1 cellular context compared by ENCODE assay signal in the genomic region with DNA sequence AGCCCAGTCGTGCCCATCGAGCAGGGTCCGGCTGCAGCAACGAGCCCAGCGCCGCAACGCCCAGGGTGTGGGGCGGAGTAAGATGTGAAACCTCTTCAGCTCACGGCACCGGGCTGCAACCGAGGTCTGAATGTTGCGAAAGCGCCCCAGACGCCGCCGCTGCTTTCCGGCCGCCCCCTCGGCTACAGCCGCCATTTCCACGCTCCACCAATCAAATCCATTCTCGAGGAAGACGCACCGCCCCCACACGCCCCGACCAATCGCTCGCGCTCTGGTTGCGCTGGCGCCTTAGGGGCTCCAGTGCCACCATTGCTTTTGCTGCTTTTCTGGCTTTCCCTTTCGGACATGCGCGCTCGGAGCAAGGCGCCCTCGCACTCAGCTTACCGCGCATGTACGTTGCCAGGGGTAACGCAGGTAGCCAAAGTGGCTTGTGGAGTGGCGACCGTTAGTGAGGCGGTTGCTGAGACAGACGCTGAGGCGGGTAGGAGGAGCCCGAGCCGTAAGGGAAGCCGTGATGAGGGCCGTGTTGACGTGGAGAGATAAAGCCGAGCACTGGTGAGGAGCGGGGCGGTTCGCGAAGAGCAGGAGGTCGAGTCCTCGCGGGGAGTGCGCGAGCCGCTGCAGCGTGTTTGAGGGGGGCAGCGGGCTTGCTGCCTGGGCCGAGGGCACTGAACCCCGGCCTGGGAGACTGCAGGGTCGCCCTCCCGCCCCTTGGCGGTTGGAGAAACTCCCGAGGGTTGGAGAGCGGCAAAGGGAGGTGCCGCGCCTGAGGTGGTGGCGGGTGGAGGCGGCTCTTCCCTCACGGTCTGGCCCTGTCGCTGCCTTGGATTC.
A peak's percentile ranks its signal among the peaks of the same experiment; 100 is the strongest.
TF ChIP-seq lines count a peak whose summit lies in the region.

A gene with protein sequence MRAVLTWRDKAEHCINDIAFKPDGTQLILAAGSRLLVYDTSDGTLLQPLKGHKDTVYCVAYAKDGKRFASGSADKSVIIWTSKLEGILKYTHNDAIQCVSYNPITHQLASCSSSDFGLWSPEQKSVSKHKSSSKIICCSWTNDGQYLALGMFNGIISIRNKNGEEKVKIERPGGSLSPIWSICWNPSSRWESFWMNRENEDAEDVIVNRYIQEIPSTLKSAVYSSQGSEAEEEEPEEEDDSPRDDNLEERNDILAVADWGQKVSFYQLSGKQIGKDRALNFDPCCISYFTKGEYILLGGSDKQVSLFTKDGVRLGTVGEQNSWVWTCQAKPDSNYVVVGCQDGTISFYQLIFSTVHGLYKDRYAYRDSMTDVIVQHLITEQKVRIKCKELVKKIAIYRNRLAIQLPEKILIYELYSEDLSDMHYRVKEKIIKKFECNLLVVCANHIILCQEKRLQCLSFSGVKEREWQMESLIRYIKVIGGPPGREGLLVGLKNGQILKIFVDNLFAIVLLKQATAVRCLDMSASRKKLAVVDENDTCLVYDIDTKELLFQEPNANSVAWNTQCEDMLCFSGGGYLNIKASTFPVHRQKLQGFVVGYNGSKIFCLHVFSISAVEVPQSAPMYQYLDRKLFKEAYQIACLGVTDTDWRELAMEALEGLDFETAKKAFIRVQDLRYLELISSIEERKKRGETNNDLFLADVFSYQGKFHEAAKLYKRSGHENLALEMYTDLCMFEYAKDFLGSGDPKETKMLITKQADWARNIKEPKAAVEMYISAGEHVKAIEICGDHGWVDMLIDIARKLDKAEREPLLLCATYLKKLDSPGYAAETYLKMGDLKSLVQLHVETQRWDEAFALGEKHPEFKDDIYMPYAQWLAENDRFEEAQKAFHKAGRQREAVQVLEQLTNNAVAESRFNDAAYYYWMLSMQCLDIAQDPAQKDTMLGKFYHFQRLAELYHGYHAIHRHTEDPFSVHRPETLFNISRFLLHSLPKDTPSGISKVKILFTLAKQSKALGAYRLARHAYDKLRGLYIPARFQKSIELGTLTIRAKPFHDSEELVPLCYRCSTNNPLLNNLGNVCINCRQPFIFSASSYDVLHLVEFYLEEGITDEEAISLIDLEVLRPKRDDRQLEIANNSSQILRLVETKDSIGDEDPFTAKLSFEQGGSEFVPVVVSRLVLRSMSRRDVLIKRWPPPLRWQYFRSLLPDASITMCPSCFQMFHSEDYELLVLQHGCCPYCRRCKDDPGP (plus strand): TSS at position 408 of the 831 bp plus-strand sequence. CDS start 107 bp downstream, at position 515.
A gene (minus strand): TSS at position 132 of the 831 bp plus-strand sequence. CDS start 115 bp downstream, at position 17.

TF ChIP-seq in GM12878, 131 proteins besides CTCF, POLR2A, EP300 and RAD21 (continued from another document and continues in another):
- TF ChIP-seq, protein P1, sequence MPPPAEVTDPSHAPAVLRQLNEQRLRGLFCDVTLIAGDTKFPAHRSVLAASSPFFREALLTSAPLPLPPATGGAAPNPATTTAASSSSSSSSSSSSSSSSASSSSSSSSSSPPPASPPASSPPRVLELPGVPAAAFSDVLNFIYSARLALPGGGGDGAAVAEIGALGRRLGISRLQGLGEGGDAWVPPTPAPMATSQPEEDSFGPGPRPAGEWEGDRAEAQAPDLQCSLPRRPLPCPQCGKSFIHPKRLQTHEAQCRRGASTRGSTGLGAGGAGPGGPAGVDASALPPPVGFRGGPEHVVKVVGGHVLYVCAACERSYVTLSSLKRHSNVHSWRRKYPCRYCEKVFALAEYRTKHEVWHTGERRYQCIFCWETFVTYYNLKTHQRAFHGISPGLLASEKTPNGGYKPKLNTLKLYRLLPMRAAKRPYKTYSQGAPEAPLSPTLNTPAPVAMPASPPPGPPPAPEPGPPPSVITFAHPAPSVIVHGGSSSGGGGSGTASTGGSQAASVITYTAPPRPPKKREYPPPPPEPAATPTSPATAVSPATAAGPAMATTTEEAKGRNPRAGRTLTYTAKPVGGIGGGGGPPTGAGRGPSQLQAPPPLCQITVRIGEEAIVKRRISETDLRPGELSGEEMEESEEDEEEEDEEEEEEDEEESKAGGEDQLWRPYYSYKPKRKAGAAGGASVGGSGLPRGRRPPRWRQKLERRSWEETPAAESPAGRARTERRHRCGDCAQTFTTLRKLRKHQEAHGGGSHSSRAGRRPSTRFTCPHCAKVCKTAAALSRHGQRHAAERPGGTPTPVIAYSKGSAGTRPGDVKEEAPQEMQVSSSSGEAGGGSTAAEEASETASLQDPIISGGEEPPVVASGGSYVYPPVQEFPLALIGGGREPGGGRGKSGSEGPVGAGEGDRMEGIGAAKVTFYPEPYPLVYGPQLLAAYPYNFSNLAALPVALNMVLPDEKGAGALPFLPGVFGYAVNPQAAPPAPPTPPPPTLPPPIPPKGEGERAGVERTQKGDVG (CRISPR knock-in tag; IDR thresholded peaks at IDR 0.05): no peak
- TF ChIP-seq ZNF207 (IDR thresholded peaks at IDR 0.05; ENCODE audit: borderline replicate concordance): peak; percentile 71; the same call in 1 of the 2 replicates
- peak; percentile 6 to 48; a peak in 3 of 4 replicates for TF ChIP-seq BHLHE40 (IDR thresholded peaks at IDR 0.05; ENCODE audit: borderline replicate concordance in 1 of 2, low read depth in 2 of 2, low read length in 1 of 2)
- peak; percentile 67 for TF ChIP-seq GATAD2B (conservative IDR thresholded peaks at IDR 0.05; ENCODE audit: low read depth)
- TF ChIP-seq CEBPB (IDR thresholded peaks at IDR 0.05; ENCODE audit: borderline replicate concordance in 1 of 2, low read depth in 2 of 2, low read length in 2 of 2): peak in 1 of 2 experiments; percentile 84; a peak in 1 of 4 replicates
- TF ChIP-seq, protein P2, sequence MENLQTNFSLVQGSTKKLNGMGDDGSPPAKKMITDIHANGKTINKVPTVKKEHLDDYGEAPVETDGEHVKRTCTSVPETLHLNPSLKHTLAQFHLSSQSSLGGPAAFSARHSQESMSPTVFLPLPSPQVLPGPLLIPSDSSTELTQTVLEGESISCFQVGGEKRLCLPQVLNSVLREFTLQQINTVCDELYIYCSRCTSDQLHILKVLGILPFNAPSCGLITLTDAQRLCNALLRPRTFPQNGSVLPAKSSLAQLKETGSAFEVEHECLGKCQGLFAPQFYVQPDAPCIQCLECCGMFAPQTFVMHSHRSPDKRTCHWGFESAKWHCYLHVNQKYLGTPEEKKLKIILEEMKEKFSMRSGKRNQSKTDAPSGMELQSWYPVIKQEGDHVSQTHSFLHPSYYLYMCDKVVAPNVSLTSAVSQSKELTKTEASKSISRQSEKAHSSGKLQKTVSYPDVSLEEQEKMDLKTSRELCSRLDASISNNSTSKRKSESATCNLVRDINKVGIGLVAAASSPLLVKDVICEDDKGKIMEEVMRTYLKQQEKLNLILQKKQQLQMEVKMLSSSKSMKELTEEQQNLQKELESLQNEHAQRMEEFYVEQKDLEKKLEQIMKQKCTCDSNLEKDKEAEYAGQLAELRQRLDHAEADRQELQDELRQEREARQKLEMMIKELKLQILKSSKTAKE (IDR thresholded peaks at IDR 0.05; ENCODE audit: low read depth, poor library complexity, severe bottlenecking): no peak
- peak; percentile 96 for TF ChIP-seq YY1 (IDR thresholded peaks at IDR 0.05; ENCODE audit: low read depth, low read length)
- no peak for TF ChIP-seq ZZZ3 (IDR thresholded peaks at IDR 0.05; ENCODE audit: control insufficient read depth, insufficient read length, low read depth)
- TF ChIP-seq CREM (IDR thresholded peaks at IDR 0.05; ENCODE audit: low read depth): peak; percentile 63; the same call in 1 of the 2 replicates
- TF ChIP-seq, protein P3, sequence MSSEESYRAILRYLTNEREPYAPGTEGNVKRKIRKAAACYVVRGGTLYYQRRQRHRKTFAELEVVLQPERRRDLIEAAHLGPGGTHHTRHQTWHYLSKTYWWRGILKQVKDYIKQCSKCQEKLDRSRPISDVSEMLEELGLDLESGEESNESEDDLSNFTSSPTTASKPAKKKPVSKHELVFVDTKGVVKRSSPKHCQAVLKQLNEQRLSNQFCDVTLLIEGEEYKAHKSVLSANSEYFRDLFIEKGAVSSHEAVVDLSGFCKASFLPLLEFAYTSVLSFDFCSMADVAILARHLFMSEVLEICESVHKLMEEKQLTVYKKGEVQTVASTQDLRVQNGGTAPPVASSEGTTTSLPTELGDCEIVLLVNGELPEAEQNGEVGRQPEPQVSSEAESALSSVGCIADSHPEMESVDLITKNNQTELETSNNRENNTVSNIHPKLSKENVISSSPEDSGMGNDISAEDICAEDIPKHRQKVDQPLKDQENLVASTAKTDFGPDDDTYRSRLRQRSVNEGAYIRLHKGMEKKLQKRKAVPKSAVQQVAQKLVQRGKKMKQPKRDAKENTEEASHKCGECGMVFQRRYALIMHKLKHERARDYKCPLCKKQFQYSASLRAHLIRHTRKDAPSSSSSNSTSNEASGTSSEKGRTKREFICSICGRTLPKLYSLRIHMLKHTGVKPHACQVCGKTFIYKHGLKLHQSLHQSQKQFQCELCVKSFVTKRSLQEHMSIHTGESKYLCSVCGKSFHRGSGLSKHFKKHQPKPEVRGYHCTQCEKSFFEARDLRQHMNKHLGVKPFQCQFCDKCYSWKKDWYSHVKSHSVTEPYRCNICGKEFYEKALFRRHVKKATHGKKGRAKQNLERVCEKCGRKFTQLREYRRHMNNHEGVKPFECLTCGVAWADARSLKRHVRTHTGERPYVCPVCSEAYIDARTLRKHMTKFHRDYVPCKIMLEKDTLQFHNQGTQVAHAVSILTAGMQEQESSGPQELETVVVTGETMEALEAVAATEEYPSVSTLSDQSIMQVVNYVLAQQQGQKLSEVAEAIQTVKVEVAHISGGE (CRISPR knock-in tag; IDR thresholded peaks at IDR 0.05): no peak
- peak in 1 of 2 experiments; percentile 26; a peak in 2 of 4 replicates for TF ChIP-seq IKZF2 (IDR thresholded peaks at IDR 0.05)
- TF ChIP-seq, protein P4, sequence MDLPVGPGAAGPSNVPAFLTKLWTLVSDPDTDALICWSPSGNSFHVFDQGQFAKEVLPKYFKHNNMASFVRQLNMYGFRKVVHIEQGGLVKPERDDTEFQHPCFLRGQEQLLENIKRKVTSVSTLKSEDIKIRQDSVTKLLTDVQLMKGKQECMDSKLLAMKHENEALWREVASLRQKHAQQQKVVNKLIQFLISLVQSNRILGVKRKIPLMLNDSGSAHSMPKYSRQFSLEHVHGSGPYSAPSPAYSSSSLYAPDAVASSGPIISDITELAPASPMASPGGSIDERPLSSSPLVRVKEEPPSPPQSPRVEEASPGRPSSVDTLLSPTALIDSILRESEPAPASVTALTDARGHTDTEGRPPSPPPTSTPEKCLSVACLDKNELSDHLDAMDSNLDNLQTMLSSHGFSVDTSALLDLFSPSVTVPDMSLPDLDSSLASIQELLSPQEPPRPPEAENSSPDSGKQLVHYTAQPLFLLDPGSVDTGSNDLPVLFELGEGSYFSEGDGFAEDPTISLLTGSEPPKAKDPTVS (IDR thresholded peaks at IDR 0.05; ENCODE audit: low read depth, low read length): no peak
- TF ChIP-seq RFX5 (IDR thresholded peaks at IDR 0.05; ENCODE audit: low read depth, low read length): peak; percentile 86
- no peak for TF ChIP-seq JUNB (IDR thresholded peaks at IDR 0.05)
- TF ChIP-seq, protein P5, sequence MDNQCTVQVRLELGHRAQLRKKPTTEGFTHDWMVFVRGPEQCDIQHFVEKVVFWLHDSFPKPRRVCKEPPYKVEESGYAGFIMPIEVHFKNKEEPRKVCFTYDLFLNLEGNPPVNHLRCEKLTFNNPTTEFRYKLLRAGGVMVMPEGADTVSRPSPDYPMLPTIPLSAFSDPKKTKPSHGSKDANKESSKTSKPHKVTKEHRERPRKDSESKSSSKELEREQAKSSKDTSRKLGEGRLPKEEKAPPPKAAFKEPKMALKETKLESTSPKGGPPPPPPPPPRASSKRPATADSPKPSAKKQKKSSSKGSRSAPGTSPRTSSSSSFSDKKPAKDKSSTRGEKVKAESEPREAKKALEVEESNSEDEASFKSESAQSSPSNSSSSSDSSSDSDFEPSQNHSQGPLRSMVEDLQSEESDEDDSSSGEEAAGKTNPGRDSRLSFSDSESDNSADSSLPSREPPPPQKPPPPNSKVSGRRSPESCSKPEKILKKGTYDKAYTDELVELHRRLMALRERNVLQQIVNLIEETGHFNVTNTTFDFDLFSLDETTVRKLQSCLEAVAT (IDR thresholded peaks at IDR 0.05): peak; percentile 88
- TF ChIP-seq HDAC6 (IDR thresholded peaks at IDR 0.05; ENCODE audit: unreplicated experiment): no peak
- TF ChIP-seq BMI1 (IDR thresholded peaks at IDR 0.05; ENCODE audit: borderline replicate concordance): peak; percentile 99
- peak; percentile 34; the same call in 1 of the 2 replicates for TF ChIP-seq RUNX3 (IDR thresholded peaks at IDR 0.05; ENCODE audit: low read length)
- peak; percentile 92 for TF ChIP-seq LARP7 (IDR thresholded peaks at IDR 0.05)
- TF ChIP-seq ZNF622 (IDR thresholded peaks at IDR 0.05): no peak
- TF ChIP-seq, protein P6, sequence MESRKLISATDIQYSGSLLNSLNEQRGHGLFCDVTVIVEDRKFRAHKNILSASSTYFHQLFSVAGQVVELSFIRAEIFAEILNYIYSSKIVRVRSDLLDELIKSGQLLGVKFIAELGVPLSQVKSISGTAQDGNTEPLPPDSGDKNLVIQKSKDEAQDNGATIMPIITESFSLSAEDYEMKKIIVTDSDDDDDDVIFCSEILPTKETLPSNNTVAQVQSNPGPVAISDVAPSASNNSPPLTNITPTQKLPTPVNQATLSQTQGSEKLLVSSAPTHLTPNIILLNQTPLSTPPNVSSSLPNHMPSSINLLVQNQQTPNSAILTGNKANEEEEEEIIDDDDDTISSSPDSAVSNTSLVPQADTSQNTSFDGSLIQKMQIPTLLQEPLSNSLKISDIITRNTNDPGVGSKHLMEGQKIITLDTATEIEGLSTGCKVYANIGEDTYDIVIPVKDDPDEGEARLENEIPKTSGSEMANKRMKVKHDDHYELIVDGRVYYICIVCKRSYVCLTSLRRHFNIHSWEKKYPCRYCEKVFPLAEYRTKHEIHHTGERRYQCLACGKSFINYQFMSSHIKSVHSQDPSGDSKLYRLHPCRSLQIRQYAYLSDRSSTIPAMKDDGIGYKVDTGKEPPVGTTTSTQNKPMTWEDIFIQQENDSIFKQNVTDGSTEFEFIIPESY (IDR thresholded peaks at IDR 0.05): no peak
- TF ChIP-seq TARDBP (IDR thresholded peaks at IDR 0.05; ENCODE audit: borderline replicate concordance): no peak
- TF ChIP-seq ASH2L (IDR thresholded peaks at IDR 0.05; ENCODE audit: borderline replicate concordance, low read depth): 0 out of 2 replicates have a peak, but pooled peaks have one; percentile 58
- no peak for TF ChIP-seq ESRRA (IDR thresholded peaks at IDR 0.05; ENCODE audit: low read length)
- TF ChIP-seq ZBED1 (IDR thresholded peaks at IDR 0.05; ENCODE audit: borderline replicate concordance): no peak
- TF ChIP-seq ZNF217 (IDR thresholded peaks at IDR 0.05): no peak
- no peak for TF ChIP-seq MEF2B (IDR thresholded peaks at IDR 0.05; ENCODE audit: partially characterized antibody, poor library complexity, severe bottlenecking)
- TF ChIP-seq NFXL1 (IDR thresholded peaks at IDR 0.05; ENCODE audit: borderline replicate concordance): no peak
- TF ChIP-seq MXI1 (IDR thresholded peaks at IDR 0.05; ENCODE audit: low read depth, low read length): peak; percentile 97
- TF ChIP-seq ZNF24 (IDR thresholded peaks at IDR 0.05): no peak
- TF ChIP-seq ETV6 (conservative IDR thresholded peaks at IDR 0.05 in 1 of 2, IDR thresholded peaks at IDR 0.05 in 1 of 2; ENCODE audit: borderline replicate concordance in 1 of 2, low read depth in 1 of 2): no peak
- TF ChIP-seq RBBP5 (conservative IDR thresholded peaks at IDR 0.05): no peak
- TF ChIP-seq PML (IDR thresholded peaks at IDR 0.05; ENCODE audit: low read length): peak; percentile 79
- TF ChIP-seq TAF1 (IDR thresholded peaks at IDR 0.05; ENCODE audit: borderline replicate concordance, low read depth, low read length): peak; percentile 96
- no peak for TF ChIP-seq NFYA (IDR thresholded peaks at IDR 0.05; ENCODE audit: borderline replicate concordance, low read depth, low read length)
- peak; percentile 19 for TF ChIP-seq SIX5 (IDR thresholded peaks at IDR 0.05; ENCODE audit: low read depth, low read length, severe bottlenecking)
- no peak for TF ChIP-seq RELA (IDR thresholded peaks at IDR 0.05; ENCODE audit: borderline replicate concordance, partially characterized antibody)
- peak; percentile 59 for TF ChIP-seq CREB1 (IDR thresholded peaks at IDR 0.05; ENCODE audit: low read depth)
- no peak for TF ChIP-seq NR2C2 (IDR thresholded peaks at IDR 0.05; ENCODE audit: borderline replicate concordance, control insufficient read depth, insufficient read length, low read depth)
- no peak for TF ChIP-seq FOXM1 (IDR thresholded peaks at IDR 0.05; ENCODE audit: low read depth, low read length)
- TF ChIP-seq NBN (IDR thresholded peaks at IDR 0.05): peak; percentile 53; the same call in 1 of the 2 replicates
